1 cellular context compared by ENCODE assay signal in the genomic region with DNA sequence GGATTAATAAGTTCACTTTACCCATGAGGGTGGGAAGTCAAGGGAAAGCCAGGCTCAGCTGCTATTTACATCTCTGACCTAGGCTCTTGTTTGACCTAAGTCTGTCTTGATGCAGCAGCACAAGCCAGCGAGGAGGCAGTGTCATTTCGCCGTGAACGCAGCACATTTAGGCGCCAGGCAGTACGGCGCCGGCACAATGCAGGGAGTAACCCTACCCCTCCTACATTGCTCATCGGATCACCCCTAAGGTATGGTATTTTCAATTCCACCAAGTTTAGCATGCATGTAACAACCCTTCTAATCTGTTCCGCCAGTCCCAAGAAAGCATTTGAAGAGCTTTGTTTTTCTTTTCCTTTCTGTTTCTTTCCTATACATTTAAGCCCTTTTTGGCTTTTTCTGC.
TF ChIP-seq lines count a peak whose summit lies in the region.

No MANE protein-coding gene starts in this region.

TF ChIP-seq in WTC11, 78 proteins besides CTCF, POLR2A, EP300 and RAD21 (continued from another document):
- TF ChIP-seq, protein P1, sequence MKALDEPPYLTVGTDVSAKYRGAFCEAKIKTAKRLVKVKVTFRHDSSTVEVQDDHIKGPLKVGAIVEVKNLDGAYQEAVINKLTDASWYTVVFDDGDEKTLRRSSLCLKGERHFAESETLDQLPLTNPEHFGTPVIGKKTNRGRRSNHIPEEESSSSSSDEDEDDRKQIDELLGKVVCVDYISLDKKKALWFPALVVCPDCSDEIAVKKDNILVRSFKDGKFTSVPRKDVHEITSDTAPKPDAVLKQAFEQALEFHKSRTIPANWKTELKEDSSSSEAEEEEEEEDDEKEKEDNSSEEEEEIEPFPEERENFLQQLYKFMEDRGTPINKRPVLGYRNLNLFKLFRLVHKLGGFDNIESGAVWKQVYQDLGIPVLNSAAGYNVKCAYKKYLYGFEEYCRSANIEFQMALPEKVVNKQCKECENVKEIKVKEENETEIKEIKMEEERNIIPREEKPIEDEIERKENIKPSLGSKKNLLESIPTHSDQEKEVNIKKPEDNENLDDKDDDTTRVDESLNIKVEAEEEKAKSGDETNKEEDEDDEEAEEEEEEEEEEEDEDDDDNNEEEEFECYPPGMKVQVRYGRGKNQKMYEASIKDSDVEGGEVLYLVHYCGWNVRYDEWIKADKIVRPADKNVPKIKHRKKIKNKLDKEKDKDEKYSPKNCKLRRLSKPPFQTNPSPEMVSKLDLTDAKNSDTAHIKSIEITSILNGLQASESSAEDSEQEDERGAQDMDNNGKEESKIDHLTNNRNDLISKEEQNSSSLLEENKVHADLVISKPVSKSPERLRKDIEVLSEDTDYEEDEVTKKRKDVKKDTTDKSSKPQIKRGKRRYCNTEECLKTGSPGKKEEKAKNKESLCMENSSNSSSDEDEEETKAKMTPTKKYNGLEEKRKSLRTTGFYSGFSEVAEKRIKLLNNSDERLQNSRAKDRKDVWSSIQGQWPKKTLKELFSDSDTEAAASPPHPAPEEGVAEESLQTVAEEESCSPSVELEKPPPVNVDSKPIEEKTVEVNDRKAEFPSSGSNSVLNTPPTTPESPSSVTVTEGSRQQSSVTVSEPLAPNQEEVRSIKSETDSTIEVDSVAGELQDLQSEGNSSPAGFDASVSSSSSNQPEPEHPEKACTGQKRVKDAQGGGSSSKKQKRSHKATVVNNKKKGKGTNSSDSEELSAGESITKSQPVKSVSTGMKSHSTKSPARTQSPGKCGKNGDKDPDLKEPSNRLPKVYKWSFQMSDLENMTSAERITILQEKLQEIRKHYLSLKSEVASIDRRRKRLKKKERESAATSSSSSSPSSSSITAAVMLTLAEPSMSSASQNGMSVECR (CRISPR knock-in tag; IDR thresholded peaks at IDR 0.05; ENCODE audit: borderline replicate concordance): no peak
- TF ChIP-seq, protein P2, sequence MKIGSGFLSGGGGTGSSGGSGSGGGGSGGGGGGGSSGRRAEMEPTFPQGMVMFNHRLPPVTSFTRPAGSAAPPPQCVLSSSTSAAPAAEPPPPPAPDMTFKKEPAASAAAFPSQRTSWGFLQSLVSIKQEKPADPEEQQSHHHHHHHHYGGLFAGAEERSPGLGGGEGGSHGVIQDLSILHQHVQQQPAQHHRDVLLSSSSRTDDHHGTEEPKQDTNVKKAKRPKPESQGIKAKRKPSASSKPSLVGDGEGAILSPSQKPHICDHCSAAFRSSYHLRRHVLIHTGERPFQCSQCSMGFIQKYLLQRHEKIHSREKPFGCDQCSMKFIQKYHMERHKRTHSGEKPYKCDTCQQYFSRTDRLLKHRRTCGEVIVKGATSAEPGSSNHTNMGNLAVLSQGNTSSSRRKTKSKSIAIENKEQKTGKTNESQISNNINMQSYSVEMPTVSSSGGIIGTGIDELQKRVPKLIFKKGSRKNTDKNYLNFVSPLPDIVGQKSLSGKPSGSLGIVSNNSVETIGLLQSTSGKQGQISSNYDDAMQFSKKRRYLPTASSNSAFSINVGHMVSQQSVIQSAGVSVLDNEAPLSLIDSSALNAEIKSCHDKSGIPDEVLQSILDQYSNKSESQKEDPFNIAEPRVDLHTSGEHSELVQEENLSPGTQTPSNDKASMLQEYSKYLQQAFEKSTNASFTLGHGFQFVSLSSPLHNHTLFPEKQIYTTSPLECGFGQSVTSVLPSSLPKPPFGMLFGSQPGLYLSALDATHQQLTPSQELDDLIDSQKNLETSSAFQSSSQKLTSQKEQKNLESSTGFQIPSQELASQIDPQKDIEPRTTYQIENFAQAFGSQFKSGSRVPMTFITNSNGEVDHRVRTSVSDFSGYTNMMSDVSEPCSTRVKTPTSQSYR (CRISPR knock-in tag; IDR thresholded peaks at IDR 0.05): no peak
- no peak for TF ChIP-seq ATF1 (CRISPR knock-in tag; IDR thresholded peaks at IDR 0.05)
- TF ChIP-seq SMAD3 (CRISPR knock-in tag; IDR thresholded peaks at IDR 0.05; ENCODE audit: borderline replicate concordance): no peak
- TF ChIP-seq FOXK1 (CRISPR knock-in tag; IDR thresholded peaks at IDR 0.05): no peak
- no peak for TF ChIP-seq TEAD4 (CRISPR knock-in tag; IDR thresholded peaks at IDR 0.05)
- no peak for TF ChIP-seq CREB1 (CRISPR knock-in tag; IDR thresholded peaks at IDR 0.05)
TF ChIP-seq in WTC11: peak in this region for 0.
